20 cellular contexts compared by ENCODE assay signal in the genomic region with DNA sequence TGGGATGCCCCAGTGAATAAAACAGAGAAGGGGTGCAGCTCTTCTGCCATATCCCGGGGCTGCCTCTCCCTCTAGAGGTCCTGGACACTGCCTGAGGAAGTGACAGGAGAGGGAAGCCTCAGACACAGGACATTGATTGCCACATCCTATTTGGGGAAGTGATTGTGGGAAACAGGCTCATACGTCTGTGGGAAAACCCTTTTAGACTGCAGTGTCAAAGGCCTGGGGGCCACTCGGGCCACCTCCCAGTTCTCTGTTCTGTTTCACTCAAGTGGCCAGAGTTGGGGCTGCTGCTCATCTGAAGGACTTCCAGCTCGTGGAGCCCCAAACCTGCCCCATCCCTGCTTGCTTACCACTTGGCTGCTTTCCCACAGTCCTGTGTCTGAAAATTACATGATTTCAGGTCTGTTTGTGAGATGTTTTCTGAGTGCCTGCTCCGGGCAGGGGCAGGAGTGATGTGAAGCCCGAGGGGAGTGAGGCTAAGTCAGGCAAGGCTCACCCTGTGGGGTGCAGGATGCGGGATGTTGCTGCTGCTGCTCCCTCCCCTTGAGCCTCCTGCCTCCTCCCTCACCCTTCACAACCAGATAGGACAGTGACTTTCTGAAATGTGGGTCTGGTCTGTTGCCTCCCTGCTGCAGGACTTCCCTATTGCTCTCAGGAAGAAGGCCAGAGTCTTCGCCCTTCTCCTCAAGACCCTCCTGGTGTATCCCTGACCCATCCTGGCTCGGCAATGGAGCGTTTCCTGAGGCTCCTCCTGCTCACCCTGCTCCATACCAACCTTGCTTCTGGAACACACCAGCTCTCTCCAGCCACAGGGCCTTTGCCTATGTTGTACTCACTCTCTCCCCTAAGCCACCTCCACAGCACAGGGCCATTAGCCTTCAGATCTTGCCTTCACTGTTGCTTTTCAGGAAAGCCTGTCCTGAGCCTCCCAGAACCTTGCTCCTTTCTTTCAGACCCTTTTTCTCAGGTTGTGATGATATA. TPM values are rescaled to one million over a fixed set of nuclear protein-coding genes. Genes with fewer than 3 reads are reported as not detected.
A peak's percentile ranks its signal among the peaks of the same experiment; 100 is the strongest.
DNase-seq lines count a peak whose midpoint lies in the region; ATAC-seq and TF ChIP-seq lines count a peak whose summit lies in the region.
"Had no signal": no experiment of that assay in that cellular context is flagged by ENCODE, and none has a peak within 500 bp of the region (broad histone marks: within the 10 kb centered on the region; RNA-seq: fewer than 3 reads in every experiment).

No MANE protein-coding gene starts in this region.

- no peaks in the 10 kb centered on the region for H3K9me3 ChIP-seq in SJCRH30 (replicated peaks)
- H3K9me3 ChIP-seq: esophagus squamous epithelium, neutrophil had no signal

- DNase-seq in natural killer cell (no peak), SKM-1 (lab: John Stamatoyannopoulos, UW; ENCODE audit: unreplicated experiment) (peak; percentile 65), islet precursor cell (peak; percentile 37), SJCRH30 (no peak), NCI-H226 (no peak)
- DNase-seq in natural killer cell treated with Interleukin-12 subunit alpha and Interleukin-12 subunit beta and Interleukin-15 and Interleukin-18, amount 100 ng/mL, for 72 hours (ENCODE audit: low spot score), result no peak
- DNase-seq: activated CD4-positive, alpha-beta T cell treated with anti-CD3 and anti-CD28 coated beads for 1 hour; DMS53; esophagus squamous epithelium; midbrain; NCI-H2107; RPMI8226; stimulated activated CD4-positive, alpha-beta T cell treated with anti-CD3 and anti-CD28 coated beads, Interleukin-2, amount 100 ng/mL, for 48 hours; T-helper 2 cell had no signal

- peaks cover 20 to 30% of the 10 kb centered on the region in 2 donors for H3K27me3 Mint-ChIP-seq in natural killer cell (ENCODE audit: low read depth in 2 of 2)
- peaks cover 19% of the 10 kb centered on the region in 2 donors for H3K27me3 Mint-ChIP-seq in natural killer cell treated with Interleukin-12 subunit alpha and Interleukin-12 subunit beta and Interleukin-15 and Interleukin-18, amount 100 ng/mL, for 72 hours

- H3K4me1 Mint-ChIP-seq in natural killer cell, result peaks cover 5 to 12% of the 10 kb centered on the region in 2 donors
- H3K4me1 Mint-ChIP-seq in natural killer cell treated with Interleukin-12 subunit alpha and Interleukin-12 subunit beta and Interleukin-15 and Interleukin-18, amount 100 ng/mL, for 72 hours (ENCODE audit: low read depth in 2 of 2), result peaks cover 0 to 24% of the 10 kb centered on the region in 2 donors

- intact Hi-C loops in natural killer cell (cut with micrococcal nuclease), result no loop called here

- ATAC-seq in natural killer cell (peak in 2 of 3 donors; percentile 12 to 20), GM21576 (IDR thresholded peaks at IDR 0.05; ENCODE audit: unreplicated experiment) (no peak), GM18498 (IDR thresholded peaks at IDR 0.05; ENCODE audit: unreplicated experiment) (no peak)
- ATAC-seq in natural killer cell treated with Interleukin-12 subunit alpha and Interleukin-12 subunit beta and Interleukin-15 and Interleukin-18, amount 100 ng/mL, for 72 hours, result no peak

- H3K27ac Mint-ChIP-seq in natural killer cell, result peak overlapping the region in 1 of 2 donors; percentile 3
- H3K27ac Mint-ChIP-seq in natural killer cell treated with Interleukin-12 subunit alpha and Interleukin-12 subunit beta and Interleukin-15 and Interleukin-18, amount 100 ng/mL, for 72 hours, result peak overlapping the region in 1 of 2 donors; percentile 11
- H3K27ac Mint-ChIP-seq: activated naive CD4-positive, alpha-beta T cell treated with anti-CD3 and anti-CD28 coated beads, Interleukin-2, amount 50 U/mL, for 24 hours had no signal

- no peak overlapping the region for H3K4me3 ChIP-seq in SJCRH30
- H3K4me3 ChIP-seq: esophagus squamous epithelium had no signal

- no peak overlapping the region for H3K27ac ChIP-seq in SJCRH30
- H3K27ac ChIP-seq: esophagus squamous epithelium, neutrophil had no signal

- no peaks in the 10 kb centered on the region for H3K9me3 Mint-ChIP-seq in natural killer cell
- no peaks in the 10 kb centered on the region for H3K9me3 Mint-ChIP-seq in natural killer cell treated with Interleukin-12 subunit alpha and Interleukin-12 subunit beta and Interleukin-15 and Interleukin-18, amount 100 ng/mL, for 72 hours
- H3K9me3 Mint-ChIP-seq: activated naive CD4-positive, alpha-beta T cell treated with anti-CD3 and anti-CD28 coated beads, Interleukin-2, amount 50 U/mL, for 24 hours had no signal

- peaks cover 36% of the 10 kb centered on the region for H3K4me1 ChIP-seq in SJCRH30

- H3K4me3 Mint-ChIP-seq in natural killer cell, result no peak overlapping the region
- no peak overlapping the region for H3K4me3 Mint-ChIP-seq in natural killer cell treated with Interleukin-12 subunit alpha and Interleukin-12 subunit beta and Interleukin-15 and Interleukin-18, amount 100 ng/mL, for 72 hours
- H3K4me3 Mint-ChIP-seq: activated naive CD4-positive, alpha-beta T cell treated with anti-CD3 and anti-CD28 coated beads, Interleukin-2, amount 50 U/mL, for 24 hours; brain had no signal

- H3K36me3 Mint-ChIP-seq in natural killer cell, result no peaks in the 10 kb centered on the region
- H3K36me3 Mint-ChIP-seq in natural killer cell treated with Interleukin-12 subunit alpha and Interleukin-12 subunit beta and Interleukin-15 and Interleukin-18, amount 100 ng/mL, for 72 hours, result no peaks in the 10 kb centered on the region
- H3K36me3 Mint-ChIP-seq: activated naive CD4-positive, alpha-beta T cell treated with anti-CD3 and anti-CD28 coated beads, Interleukin-2, amount 50 U/mL, for 24 hours; brain had no signal

- no peaks in the 10 kb centered on the region for H3K36me3 ChIP-seq in SJCRH30
- H3K36me3 ChIP-seq: esophagus squamous epithelium, neutrophil had no signal

- TF ChIP-seq CTCF in natural killer cell (IDR thresholded peaks at IDR 0.05), result no peak

- no peaks in the 10 kb centered on the region for H3K27me3 ChIP-seq in SJCRH30

RNA-seq across cellular contexts. Expression of gene NEURL1, which starts 58.4 kb away (rescaled TPM):
- 1 to 10 TPM in 2 of 3 donors, under 1 TPM in 1; 0.95 to 8.5 (median 1.5) TPM for total RNA-seq in natural killer cell
- 1 to 10 TPM; 1.4 to 1.8 TPM for total RNA-seq in natural killer cell treated with Interleukin-12 subunit alpha and Interleukin-12 subunit beta and Interleukin-15 and Interleukin-18, amount 100 ng/mL, for 72 hours
- total RNA-seq in SJCRH30 (2014; rRNA removed; shearing (Covaris generic)), result 2.6 and 4.1 TPM in 2 replicates
- total RNA-seq: subcutaneous adipose tissue had no signal

Comparison
In these comparisons a context has a peak if more than half of its experiments do, and no peak if none do; other contexts are left out.
1. ATAC-seq: peak in natural killer cell (2 of 3); none in natural killer cell treated with Interleukin-12 subunit alpha and Interleukin-12 subunit beta and Interleukin-15 and Interleukin-18, amount 100 ng/mL, for 72 hours (0 of 2), GM21576 (single experiment) and GM18498 (single experiment).
2. DNase-seq: peak in SKM-1 (single experiment) and islet precursor cell (single experiment); none in natural killer cell (single experiment), natural killer cell treated with Interleukin-12 subunit alpha and Interleukin-12 subunit beta and Interleukin-15 and Interleukin-18, amount 100 ng/mL, for 72 hours (single experiment), SJCRH30 (0 of 2) and NCI-H226 (single experiment).